1 cellular context compared by ENCODE assay signal in the genomic region with DNA sequence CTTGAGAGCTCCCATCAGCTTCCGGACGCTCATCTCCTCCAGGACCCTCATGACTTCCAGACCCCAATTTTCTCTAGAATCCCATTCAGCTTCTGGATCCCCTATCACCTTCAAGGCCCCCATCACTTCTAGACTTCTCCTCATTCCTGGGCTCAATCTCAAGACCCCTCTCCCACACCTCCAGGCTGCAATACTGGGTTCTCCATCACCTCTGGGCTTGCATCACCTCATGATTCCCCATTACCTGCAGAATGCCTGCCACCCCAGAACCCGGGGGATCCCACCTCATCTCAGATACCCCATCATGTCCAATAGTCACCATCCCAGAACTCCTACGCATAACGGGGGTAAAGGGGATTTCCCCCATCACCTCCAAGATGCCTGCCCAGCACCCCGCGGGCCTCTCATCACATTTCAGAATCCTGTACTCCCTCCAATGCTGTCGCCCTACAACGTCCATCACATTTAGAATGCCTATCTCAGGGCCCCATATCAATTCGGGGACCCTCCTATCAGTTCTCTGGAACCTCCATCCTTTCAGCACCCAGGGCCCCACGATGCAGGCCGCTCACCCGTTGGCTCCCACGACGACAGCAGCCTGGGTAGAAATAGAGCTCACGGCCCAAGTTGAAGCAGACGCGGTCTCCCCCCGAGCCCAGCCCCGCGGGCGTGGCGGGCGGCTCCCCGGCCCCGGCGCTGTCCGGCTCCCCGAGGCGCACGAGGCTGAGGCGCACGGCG.
TF ChIP-seq lines count a peak whose summit lies in the region.

No MANE protein-coding gene starts in this region.

TF ChIP-seq in IMR-90, 13 proteins besides CTCF, POLR2A, EP300 and RAD21:
- TF ChIP-seq CEBPB (IDR thresholded peaks at IDR 0.05; ENCODE audit: low read depth, low read length) (no peak), MXI1 (IDR thresholded peaks at IDR 0.05; ENCODE audit: borderline replicate concordance, low read depth, low read length) (peak; percentile 42; the same call in 1 of the 2 replicates), BHLHE40 (IDR thresholded peaks at IDR 0.05; ENCODE audit: low read depth, low read length) (no peak)
